ENCODE assay signal across 8 cellular contexts in genomic region chr12:89345830-89346740, GRCh38. TPM values are rescaled to one million over a fixed set of nuclear protein-coding genes. Genes with fewer than 3 reads are reported as not detected.
A peak's percentile ranks its signal among the peaks of the same experiment; 100 is the strongest.
DNase-seq lines count a peak whose midpoint lies in the region; ATAC-seq and TF ChIP-seq lines count a peak whose summit lies in the region.

No MANE protein-coding gene starts in this region.

- CTCF ChIA-PET in activated CD8-positive, alpha-beta memory T cell treated with anti-CD3 and anti-CD28 coated beads, Interleukin-2, amount 10 ng/mL, durations not matched to agents 7 days and 5 days (lab: Charles Lee), result interaction anchor here (0.9 to 4.3 kb wide), 22 partner anchors 8 to 328 kb away, joined by 3 to 28 read pairs (median 4); partner anchors contain the start of genes GALNT4 and POC1B

- peak; percentile 89 for DNase-seq in activated CD8-positive, alpha-beta memory T cell treated with anti-CD3 and anti-CD28 coated beads, Interleukin-2, amount 10 ng/mL, durations not matched to agents 7 days and 5 days
- no peak for DNase-seq in activated CD8-positive, alpha-beta memory T cell treated with anti-CD3 and anti-CD28 coated beads, Interleukin-2, amount 50 U/mL, for 48 hours
- DNase-seq in MM.1S (peak; percentile 95), SIG-M5 treated with dmso at 0.1 percent for 504 hours (lab: John Stamatoyannopoulos, UW; ENCODE audit: unreplicated experiment) (peak; percentile 95), lung microvascular endothelial cell (ENCODE audit: low read depth in 2 of 2) (peak; percentile 98 to 100), tibial nerve (ENCODE audit: low spot score in 2 of 2) (peak in 1 of 2 donors; percentile 74)

- H3K4me3 Mint-ChIP-seq in activated CD8-positive, alpha-beta memory T cell treated with anti-CD3 and anti-CD28 coated beads, Interleukin-2, amount 10 ng/mL, durations not matched to agents 7 days and 5 days, result peak overlapping the region; percentile 93
- H3K4me3 Mint-ChIP-seq in dendritic cell treated with granulocyte-macrophage colony-stimulating factor and Interleukin-4, amounts not matched to agents 40 ng/mL and 50 ng/mL, for 4 days, result peak overlapping the region; percentile 68

- H3K9me3 ChIP-seq in MM.1S (replicated peaks; ENCODE audit: insufficient read depth, low read length) (no peaks in the 10 kb centered on the region), tibial nerve (no peaks in the 10 kb centered on the region)

- no peak for TF ChIP-seq POLR2A in tibial nerve (IDR thresholded peaks at IDR 0.05)

- intact Hi-C loops in dendritic cell treated with granulocyte-macrophage colony-stimulating factor and Interleukin-4, amounts not matched to agents 40 ng/mL and 50 ng/mL, for 4 days (cut with micrococcal nuclease), result loop anchor here (1.0 to 2.0 kb wide), 3 partner anchors 8 to 183 kb away; no protein-coding TSS in a partner anchor

- H3K9ac ChIP-seq in MM.1S (ENCODE audit: low read length), result peak overlapping the region; percentile 64

- peaks cover 67% of the 10 kb centered on the region for H3K4me1 Mint-ChIP-seq in activated CD8-positive, alpha-beta memory T cell treated with anti-CD3 and anti-CD28 coated beads, Interleukin-2, amount 10 ng/mL, durations not matched to agents 7 days and 5 days
- peaks cover 70% of the 10 kb centered on the region for H3K4me1 Mint-ChIP-seq in dendritic cell treated with granulocyte-macrophage colony-stimulating factor and Interleukin-4, amounts not matched to agents 40 ng/mL and 50 ng/mL, for 4 days (ENCODE audit: low read depth)

- no peaks in the 10 kb centered on the region for H3K27me3 ChIP-seq in MM.1S (replicated peaks; ENCODE audit: insufficient read depth, low read length)
- no peaks in the 10 kb centered on the region for H3K27me3 ChIP-seq in tibial nerve

- H3K9me3 Mint-ChIP-seq in activated CD8-positive, alpha-beta memory T cell treated with anti-CD3 and anti-CD28 coated beads, Interleukin-2, amount 10 ng/mL, durations not matched to agents 7 days and 5 days (ENCODE audit: low read depth), result peaks cover 5% of the 10 kb centered on the region
- no peaks in the 10 kb centered on the region for H3K9me3 Mint-ChIP-seq in dendritic cell treated with granulocyte-macrophage colony-stimulating factor and Interleukin-4, amounts not matched to agents 40 ng/mL and 50 ng/mL, for 4 days

- no peaks in the 10 kb centered on the region for H4K20me1 ChIP-seq in MM.1S (ENCODE audit: insufficient read depth, low read length)

- peak; percentile 81 for ATAC-seq in activated CD8-positive, alpha-beta memory T cell treated with anti-CD3 and anti-CD28 coated beads, Interleukin-2, amount 10 ng/mL, durations not matched to agents 7 days and 5 days
- peak; percentile 99 for ATAC-seq in HG02588 (IDR thresholded peaks at IDR 0.05; ENCODE audit: unreplicated experiment)

- H3K27ac ChIP-seq in MM.1S (ENCODE audit: low read length), result peak overlapping the region; percentile 92
- H3K27ac ChIP-seq in tibial nerve, result peak overlapping the region in 3 of 4 donors; percentile 55 to 98 (median 97)

- H3K79me2 ChIP-seq in MM.1S (ENCODE audit: low read length), result peaks cover 40% of the 10 kb centered on the region

- no peaks in the 10 kb centered on the region for H3K9me2 ChIP-seq in MM.1S (replicated peaks; ENCODE audit: insufficient read depth, low read length)

- H3K4me2 ChIP-seq in MM.1S (ENCODE audit: low read depth, low read length), result peak overlapping the region; percentile 84

- H2AFZ ChIP-seq in MM.1S (ENCODE audit: low read length), result peak overlapping the region; percentile 34; the same call in 1 of the 2 replicates

- H3K27ac Mint-ChIP-seq in activated CD8-positive, alpha-beta memory T cell treated with anti-CD3 and anti-CD28 coated beads, Interleukin-2, amount 10 ng/mL, durations not matched to agents 7 days and 5 days, result peak overlapping the region; percentile 87
- H3K27ac Mint-ChIP-seq in dendritic cell treated with granulocyte-macrophage colony-stimulating factor and Interleukin-4, amounts not matched to agents 40 ng/mL and 50 ng/mL, for 4 days, result peak overlapping the region; percentile 93

- peaks cover 46% of the 10 kb centered on the region for H3K4me1 ChIP-seq in MM.1S (ENCODE audit: low read length)
- H3K4me1 ChIP-seq in tibial nerve, result peaks cover 0 to 65% (median 37%) of the 10 kb centered on the region in 4 donors

- 26 to 31% methylated on average over 10 of the region's 10 CpGs for WGBS in tibial nerve, 2 donors

- TF ChIP-seq EP300 in tibial nerve (IDR thresholded peaks at IDR 0.05), result peak in 1 of 2 donors; percentile 77

- H3K36me3 ChIP-seq in MM.1S (replicated peaks; ENCODE audit: insufficient read depth, low read length), result no peaks in the 10 kb centered on the region
- H3K36me3 ChIP-seq in tibial nerve, result peaks cover 0 to 18% (median 0%) of the 10 kb centered on the region in 3 donors

- H3K4me3 ChIP-seq in MM.1S (ENCODE audit: low read length) (peak overlapping the region; percentile 44), tibial nerve (peak overlapping the region in 1 of 4 donors; percentile 85)

- no peak for TF ChIP-seq CTCF in MM.1S (IDR thresholded peaks at IDR 0.05; ENCODE audit: low read length)
- TF ChIP-seq CTCF in tibial nerve (IDR thresholded peaks at IDR 0.05), result no peak

- H3K27me3 Mint-ChIP-seq in activated CD8-positive, alpha-beta memory T cell treated with anti-CD3 and anti-CD28 coated beads, Interleukin-2, amount 10 ng/mL, durations not matched to agents 7 days and 5 days, result no peaks in the 10 kb centered on the region
- H3K27me3 Mint-ChIP-seq in dendritic cell treated with granulocyte-macrophage colony-stimulating factor and Interleukin-4, amounts not matched to agents 40 ng/mL and 50 ng/mL, for 4 days, result peaks cover 4% of the 10 kb centered on the region

- H3F3A ChIP-seq in MM.1S (ENCODE audit: insufficient read depth, low read length), result peaks cover 64% of the 10 kb centered on the region

- H3K36me3 Mint-ChIP-seq in activated CD8-positive, alpha-beta memory T cell treated with anti-CD3 and anti-CD28 coated beads, Interleukin-2, amount 10 ng/mL, durations not matched to agents 7 days and 5 days, result peaks cover 65% of the 10 kb centered on the region
- peaks cover 18% of the 10 kb centered on the region for H3K36me3 Mint-ChIP-seq in dendritic cell treated with granulocyte-macrophage colony-stimulating factor and Interleukin-4, amounts not matched to agents 40 ng/mL and 50 ng/mL, for 4 days (ENCODE audit: low read depth)

RNA-seq across cellular contexts. Expression of gene DUSP6, which starts 6.2 kb away (rescaled TPM):
- total RNA-seq in activated CD8-positive, alpha-beta memory T cell treated with anti-CD3 and anti-CD28 coated beads, Interleukin-2, amount 10 ng/mL, durations not matched to agents 7 days and 5 days, result 100 to 1,000 TPM in 1 of 2 experiments, 10 to 100 TPM in 1; 76.3 to 100 TPM
- total RNA-seq in lung microvascular endothelial cell (237 and 293 TPM in 2 replicates), tibial nerve (10 to 100 TPM; 66.5 to 85.2 (median 72.8) TPM)
